ENCODE assay signal across 1 cellular context in genomic region chr19:58228584-58229254, GRCh38.
TF ChIP-seq lines count a peak whose summit lies in the region.

Gene ZNF544, plus strand, starts transcription at chr19:58228914. Its CDS starts 15,110 bp downstream, at chr19:58244024.

TF ChIP-seq in HepG2, 621 proteins besides CTCF, POLR2A, EP300 and RAD21 (continued from another document and continues in another):
- TF ChIP-seq ZBTB46 (CRISPR knock-in tag; IDR thresholded peaks at IDR 0.05; ENCODE audit: borderline replicate concordance): no peak
- peak; percentile 88; the same call in 1 of the 2 replicates for TF ChIP-seq MYPOP (CRISPR knock-in tag; IDR thresholded peaks at IDR 0.05)
- TF ChIP-seq ZNF18 (CRISPR knock-in tag; IDR thresholded peaks at IDR 0.05; ENCODE audit: insufficient replicate concordance): peak; percentile 57
- 0 out of 2 replicates have a peak, but pooled peaks have one; percentile 62 for TF ChIP-seq ZNF329 (CRISPR knock-in tag; IDR thresholded peaks at IDR 0.05; ENCODE audit: low read depth)
- no peak for TF ChIP-seq MAFF (IDR thresholded peaks at IDR 0.05; ENCODE audit: low read depth, low read length)
- TF ChIP-seq MED1 (CRISPR knock-in tag; IDR thresholded peaks at IDR 0.05): peak; percentile 50; the same call in 1 of the 2 replicates
- no peak for TF ChIP-seq ZNF468 (CRISPR knock-in tag; IDR thresholded peaks at IDR 0.05)
- TF ChIP-seq CBX5 (CRISPR knock-in tag; IDR thresholded peaks at IDR 0.05; ENCODE audit: borderline replicate concordance): no peak; the same call in 1 of the 2 replicates
- 0 out of 2 replicates have a peak, but pooled peaks have one; percentile 35 for TF ChIP-seq ZNF749 (CRISPR knock-in tag; IDR thresholded peaks at IDR 0.05; ENCODE audit: borderline replicate concordance)
- 0 out of 2 replicates have a peak, but pooled peaks have one; percentile 24 for TF ChIP-seq FOXA3 (CRISPR knock-in tag; IDR thresholded peaks at IDR 0.05)
- TF ChIP-seq SNAPC4 (CRISPR knock-in tag; IDR thresholded peaks at IDR 0.05): peak; percentile 76; the same call in 1 of the 2 replicates
- TF ChIP-seq MXD4 (CRISPR knock-in tag; IDR thresholded peaks at IDR 0.05): peak; percentile 51; the same call in 1 of the 2 replicates
- TF ChIP-seq IKZF1 (IDR thresholded peaks at IDR 0.05): no peak
- TF ChIP-seq ZBTB44 (CRISPR knock-in tag; IDR thresholded peaks at IDR 0.05): no peak
- TF ChIP-seq ZNF224 (CRISPR knock-in tag; IDR thresholded peaks at IDR 0.05): peak; percentile 60; the same call in 1 of the 2 replicates
- TF ChIP-seq HMG20B (CRISPR knock-in tag; conservative IDR thresholded peaks at IDR 0.05): no peak
- 0 out of 2 replicates have a peak, but pooled peaks have one; percentile 58 for TF ChIP-seq CBFB (CRISPR knock-in tag; IDR thresholded peaks at IDR 0.05)
- TF ChIP-seq KAT8 (CRISPR knock-in tag; IDR thresholded peaks at IDR 0.05): peak; percentile 70
- peak; percentile 76; the same call in 1 of the 2 replicates for TF ChIP-seq KDM5B (CRISPR knock-in tag; IDR thresholded peaks at IDR 0.05; ENCODE audit: borderline replicate concordance)
- no peak for TF ChIP-seq KLF12 (CRISPR knock-in tag; IDR thresholded peaks at IDR 0.05; ENCODE audit: borderline replicate concordance)
- no peak for TF ChIP-seq DNMT3B (CRISPR knock-in tag; conservative IDR thresholded peaks at IDR 0.05)
- TF ChIP-seq PHF8 (CRISPR knock-in tag; IDR thresholded peaks at IDR 0.05): peak; percentile 90
- 0 out of 2 replicates have a peak, but pooled peaks have one; percentile 64 for TF ChIP-seq ZSCAN21 (CRISPR knock-in tag; IDR thresholded peaks at IDR 0.05; ENCODE audit: borderline replicate concordance)
- 0 out of 2 replicates have a peak, but pooled peaks have one; percentile 30 for TF ChIP-seq MEF2D (CRISPR knock-in tag; IDR thresholded peaks at IDR 0.05)
- TF ChIP-seq KDM6A (CRISPR knock-in tag; IDR thresholded peaks at IDR 0.05; ENCODE audit: low read depth): no peak
- TF ChIP-seq KMT2A (CRISPR knock-in tag; IDR thresholded peaks at IDR 0.05): peak; percentile 58; the same call in 1 of the 2 replicates
- no peak for TF ChIP-seq NFE2L2 (IDR thresholded peaks at IDR 0.05; ENCODE audit: low read length)
- TF ChIP-seq ZNF124 (CRISPR knock-in tag; IDR thresholded peaks at IDR 0.05): 0 out of 2 replicates have a peak, but pooled peaks have one; percentile 33
- TF ChIP-seq POGK (CRISPR knock-in tag; conservative IDR thresholded peaks at IDR 0.05): peak; percentile 49; the same call in 1 of the 2 replicates
- no peak for TF ChIP-seq ZNF235 (CRISPR knock-in tag; IDR thresholded peaks at IDR 0.05; ENCODE audit: borderline replicate concordance)
- TF ChIP-seq RBM39 (IDR thresholded peaks at IDR 0.05; ENCODE audit: low read depth, low read length, poor library complexity, severe bottlenecking): peak; percentile 74
- TF ChIP-seq ZFP90 (CRISPR knock-in tag; IDR thresholded peaks at IDR 0.05; ENCODE audit: borderline replicate concordance): peak; percentile 99
- peak; percentile 30; the same call in 1 of the 2 replicates for TF ChIP-seq CREM (IDR thresholded peaks at IDR 0.05)
- TF ChIP-seq CREM (CRISPR knock-in tag; IDR thresholded peaks at IDR 0.05): no peak
- peak; percentile 59 for TF ChIP-seq AGO2 (optimal IDR thresholded peaks at IDR 0.05; ENCODE audit: low read depth, low read length)
- TF ChIP-seq NFAT5 (CRISPR knock-in tag; IDR thresholded peaks at IDR 0.05): 0 out of 2 replicates have a peak, but pooled peaks have one; percentile 37
- peak; percentile 58; the same call in 1 of the 2 replicates for TF ChIP-seq DZIP1 (CRISPR knock-in tag; IDR thresholded peaks at IDR 0.05)
- TF ChIP-seq GABPB1 (CRISPR knock-in tag; IDR thresholded peaks at IDR 0.05): peak; percentile 96
